In genomic region chr7:97026705-97027426, GRCh38 we compare ENCODE assay signal across 1 cellular context.
A peak's percentile ranks its signal among the peaks of the same experiment; 100 is the strongest.
TF ChIP-seq lines count a peak whose summit lies in the region.

No MANE protein-coding gene starts in this region.

TF ChIP-seq in HepG2, 621 proteins besides CTCF, POLR2A, EP300 and RAD21:
- TF ChIP-seq ARID2 (CRISPR knock-in tag; IDR thresholded peaks at IDR 0.05; ENCODE audit: borderline replicate concordance) = no peak
- TF ChIP-seq MAFK (conservative IDR thresholded peaks at IDR 0.05 in 1 of 2, IDR thresholded peaks at IDR 0.05 in 1 of 2; ENCODE audit: low read length in 2 of 2) = peak; percentile 20 to 34; a peak in 2 of 4 replicates
